ENCODE assay signal across 1 cellular context in genomic region chr1:25039229-25039628, GRCh38.
TF ChIP-seq lines count a peak whose summit lies in the region.

No MANE protein-coding gene starts in this region.

TF ChIP-seq in IMR-90, 13 proteins besides CTCF, POLR2A, EP300 and RAD21:
- TF ChIP-seq RFX5 (IDR thresholded peaks at IDR 0.05; ENCODE audit: low read depth, low read length) (no peak), MAFK (IDR thresholded peaks at IDR 0.05; ENCODE audit: low read depth, low read length) (no peak), MXI1 (IDR thresholded peaks at IDR 0.05; ENCODE audit: borderline replicate concordance, low read depth, low read length) (no peak)
